In genomic region chr10:11724938-11725776, GRCh38 we compare ENCODE assay signal across 8 cellular contexts. TPM values are rescaled to one million over a fixed set of nuclear protein-coding genes. Genes with fewer than 3 reads are reported as not detected.
A peak's percentile ranks its signal among the peaks of the same experiment; 100 is the strongest.
DNase-seq lines count a peak whose midpoint lies in the region; ATAC-seq and TF ChIP-seq lines count a peak whose summit lies in the region.

No MANE protein-coding gene starts in this region.

- ATAC-seq in GM19023 (IDR thresholded peaks at IDR 0.05; ENCODE audit: unreplicated experiment) (peak; percentile 78), T-cell (replicated peaks in 1 of 4) (peak in 3 of 4 experiments; percentile 56 to 77 (median 62)), GM19324 (IDR thresholded peaks at IDR 0.05; ENCODE audit: low FRiP score, unreplicated experiment) (no peak)

- no peak overlapping the region for H3K4me3 Mint-ChIP-seq in T-cell

- H4K20me1 ChIP-seq in osteoblast (ENCODE audit: insufficient read depth, low read length) = no peaks in the 10 kb centered on the region

- H3K27ac ChIP-seq in osteoblast (ENCODE audit: low read depth, low read length) = no peak overlapping the region

- peak; percentile 18 for DNase-seq in DMS 273 treated with DMSO at 0.1 percent for 48 hours (lab: John Stamatoyannopoulos, UW)
- peak; percentile 76 for DNase-seq in HuH-7 (ENCODE audit: low spot score)
- peak in 5 of 34 experiments; percentile 14 to 26 (median 20) for DNase-seq in T-cell
- DNase-seq in fibroblast of the conjunctiva (ENCODE audit: low read depth) = peak; percentile 55
- DNase-seq in osteoblast (ENCODE audit: insufficient read length, low spot score, missing footprints) = peak; percentile 95
- no peak for DNase-seq in cortex of kidney (lab: John Stamatoyannopoulos, UW)

- CTCF ChIA-PET in T-cell (lab: Charles Lee) = interaction anchor here (0.6 to 1.3 kb wide), 12 partner anchors 24 to 240 kb away, joined by 3 to 18 read pairs (median 4); no protein-coding TSS in a partner anchor

- no peaks in the 10 kb centered on the region for H3K36me3 ChIP-seq in osteoblast (ENCODE audit: insufficient read depth, low read length)

- no peaks in the 10 kb centered on the region for H3K36me3 Mint-ChIP-seq in T-cell

- no peaks in the 10 kb centered on the region for H3K9me3 Mint-ChIP-seq in T-cell

- TF ChIP-seq CTCF in osteoblast (IDR thresholded peaks at IDR 0.05; ENCODE audit: extremely low read depth, low read depth, low read length) = peak; percentile 84

- H3K27me3 ChIP-seq in osteoblast (ENCODE audit: insufficient read depth, low read length) = peaks cover 8% of the 10 kb centered on the region

- H3K4me1 Mint-ChIP-seq in T-cell = peaks cover 2 to 7% (median 3%) of the 10 kb centered on the region in 3 donors

- H3K4me2 ChIP-seq in osteoblast (ENCODE audit: insufficient read depth, low read length) = peak overlapping the region; percentile 48

- H3K4me1 ChIP-seq in osteoblast (ENCODE audit: insufficient read depth, low read length) = no peaks in the 10 kb centered on the region

- H3K27ac Mint-ChIP-seq in T-cell = no peak overlapping the region

- peak overlapping the region; percentile 34 for H2AFZ ChIP-seq in osteoblast (ENCODE audit: low read length)

- POLR2A ChIA-PET in T-cell (lab: Charles Lee) = no interaction called here

- no peaks in the 10 kb centered on the region for H3K79me2 ChIP-seq in osteoblast (ENCODE audit: insufficient read depth, low read length)

- H3K27me3 Mint-ChIP-seq in T-cell = peaks cover 5 to 8% of the 10 kb centered on the region in 2 donors

- H3K4me3 ChIP-seq in osteoblast (ENCODE audit: insufficient read depth, low read length) = no peak overlapping the region

- no peaks in the 10 kb centered on the region for H3K9me3 ChIP-seq in osteoblast (ENCODE audit: low read depth, low read length)

RNA-seq across cellular contexts. Expression of gene ECHDC3, which starts 17.0 kb away (rescaled TPM):
- 1 to 10 TPM in 4 of 5 donors, under 1 TPM in 1; 0.62 to 2.7 (median 1.5) TPM for total RNA-seq in T-cell
- 0.36 and 13.8 TPM in 2 replicates for total RNA-seq in osteoblast
